Comparison of ENCODE assay signal across 12 cellular contexts in the genomic region with DNA sequence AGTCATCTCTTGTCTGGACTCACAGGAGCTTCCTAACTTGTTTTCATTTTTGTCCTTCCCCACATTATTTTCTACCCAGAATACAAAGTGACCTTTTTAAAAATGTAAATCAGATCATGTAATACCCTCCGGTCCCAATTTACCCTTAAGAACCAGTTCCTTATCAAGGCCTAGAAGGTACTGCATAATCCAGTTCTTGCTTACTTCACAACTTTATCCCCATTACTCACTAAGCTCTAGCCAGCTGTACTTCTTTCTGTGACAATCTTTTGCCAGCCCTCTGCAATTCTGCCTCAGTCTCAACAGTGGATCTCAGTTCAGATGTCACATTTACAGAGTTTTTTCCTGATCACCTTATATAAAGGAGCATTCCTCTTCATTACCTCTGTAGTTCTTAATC. TPM values are rescaled to one million over a fixed set of nuclear protein-coding genes. Genes with fewer than 3 reads are reported as not detected.
A peak's percentile ranks its signal among the peaks of the same experiment; 100 is the strongest.
DNase-seq lines count a peak whose midpoint lies in the region; ATAC-seq, FAIRE-seq and TF ChIP-seq lines count a peak whose summit lies in the region.
"Had no signal": no experiment of that assay in that cellular context is flagged by ENCODE, and none has a peak within 500 bp of the region (broad histone marks: within the 10 kb centered on the region; RNA-seq: fewer than 3 reads in every experiment).

No MANE protein-coding gene starts in this region.

- POLR2A ChIA-PET in activated CD8-positive, alpha-beta T cell treated with anti-CD3 and anti-CD28 coated beads for 36 hours (lab: Charles Lee), result interaction anchor here (0.6 to 1.5 kb wide), 2 partner anchors 9 to 261 kb away, joined by 3 to 6 read pairs; no protein-coding TSS in a partner anchor

- ATAC-seq in activated T-cell treated with anti-CD3 and anti-CD28 coated beads, Interleukin-2, amount 50 U/mL, for 72 hours (replicated peaks in 1 of 2), result peak in 1 of 2 donors; percentile 28
- no peak for ATAC-seq in activated T-cell treated with anti-CD3 and anti-CD28 coated beads, Interleukin-2, amount 50 U/mL, for 4 hours
- peak; percentile 25 for ATAC-seq in activated CD8-positive, alpha-beta T cell treated with anti-CD3 and anti-CD28 coated beads for 36 hours
- no peak for ATAC-seq in thoracic aorta (ENCODE audit: insufficient number of reproducible peaks, low FRiP score, low read depth)

- no peaks in the 10 kb centered on the region for H3K9me3 ChIP-seq in keratinocyte (ENCODE audit: control insufficient read depth, low read depth, low read length)
- H3K9me3 ChIP-seq in thoracic aorta, result no peaks in the 10 kb centered on the region
- H3K9me3 ChIP-seq in esophagus squamous epithelium, result no peaks in the 10 kb centered on the region

- intact Hi-C loops in activated CD8-positive, alpha-beta T cell treated with anti-CD3 and anti-CD28 coated beads for 36 hours (cut with micrococcal nuclease), result no loop called here
- intact Hi-C loops in esophagus squamous epithelium (cut with DNase I), result no loop called here

- no peak for TF ChIP-seq POLR2A in esophagus squamous epithelium (IDR thresholded peaks at IDR 0.05)

- H3K4me1 ChIP-seq in keratinocyte (ENCODE audit: control insufficient read depth, extremely low read depth, insufficient read depth, low read length), result peaks cover 28% of the 10 kb centered on the region
- peaks cover 66 to 76% of the 10 kb centered on the region in 2 donors for H3K4me1 ChIP-seq in thoracic aorta (ENCODE audit: control insufficient read depth in 1 of 2, low read depth in 2 of 2)
- peaks cover 10 to 81% (median 44%) of the 10 kb centered on the region in 3 donors for H3K4me1 ChIP-seq in esophagus squamous epithelium

- WGBS in esophagus squamous epithelium, 2 donors, result 50 to 60% methylated on average over 1 of the region's 1 CpG

- H3K9me1 ChIP-seq in keratinocyte (ENCODE audit: control insufficient read depth, extremely low read depth, insufficient read depth, low read length), result peaks cover 3% of the 10 kb centered on the region

- in situ Hi-C loops in brain microvascular endothelial cell (cut with HindIII; ENCODE audit: low pct_ligation_motif_present, low sequenced_read_pairs), result no loop called here

- peaks cover 0 to 3% of the 10 kb centered on the region in 2 donors for H3K9me3 Mint-ChIP-seq in activated T-cell treated with anti-CD3 and anti-CD28 coated beads, Interleukin-2, amount 50 U/mL, for 72 hours
- H3K9me3 Mint-ChIP-seq in activated T-cell treated with anti-CD3 and anti-CD28 coated beads, Interleukin-2, amount 50 U/mL, for 4 hours, result peaks cover 7% of the 10 kb centered on the region
- H3K9me3 Mint-ChIP-seq in activated CD8-positive, alpha-beta T cell treated with anti-CD3 and anti-CD28 coated beads for 36 hours, result peaks cover 11% of the 10 kb centered on the region

- CTCF ChIA-PET in activated CD8-positive, alpha-beta T cell treated with anti-CD3 and anti-CD28 coated beads for 36 hours (lab: Charles Lee), result interaction anchor here (0.7 to 1.7 kb wide), 2 partner anchors 10 to 29 kb away, joined by 3 to 5 read pairs; no protein-coding TSS in a partner anchor

- peaks cover 85% of the 10 kb centered on the region for H3K4me1 Mint-ChIP-seq in activated T-cell treated with anti-CD3 and anti-CD28 coated beads, Interleukin-2, amount 50 U/mL, for 72 hours (ENCODE audit: low read depth)
- peaks cover 83% of the 10 kb centered on the region for H3K4me1 Mint-ChIP-seq in activated T-cell treated with anti-CD3 and anti-CD28 coated beads, Interleukin-2, amount 50 U/mL, for 4 hours (ENCODE audit: low read depth)
- peaks cover 84% of the 10 kb centered on the region for H3K4me1 Mint-ChIP-seq in activated CD8-positive, alpha-beta T cell treated with anti-CD3 and anti-CD28 coated beads for 36 hours (ENCODE audit: low read depth)

- H3K36me3 ChIP-seq in keratinocyte (ENCODE audit: control insufficient read depth in 2 of 2, extremely low read depth in 1 of 2, insufficient read depth in 2 of 2, low read length in 2 of 2) (peaks cover 3 to 19% of the 10 kb centered on the region in 2 experiments), thoracic aorta (no peaks in the 10 kb centered on the region), brain microvascular endothelial cell (replicated peaks) (peaks cover 8% of the 10 kb centered on the region), esophagus squamous epithelium (peaks cover 0 to 31% (median 0%) of the 10 kb centered on the region in 3 donors)

- H3K4me3 Mint-ChIP-seq in activated T-cell treated with anti-CD3 and anti-CD28 coated beads, Interleukin-2, amount 50 U/mL, for 72 hours, result peak overlapping the region in 1 of 2 donors; percentile 53
- H3K4me3 Mint-ChIP-seq in activated T-cell treated with anti-CD3 and anti-CD28 coated beads, Interleukin-2, amount 50 U/mL, for 4 hours, result no peak overlapping the region
- peak overlapping the region; percentile 2 for H3K4me3 Mint-ChIP-seq in activated CD8-positive, alpha-beta T cell treated with anti-CD3 and anti-CD28 coated beads for 36 hours

- no peak overlapping the region for H3K9ac ChIP-seq in keratinocyte (ENCODE audit: control insufficient read depth, extremely low read depth, insufficient read depth, low read length)

- H3K27me3 Mint-ChIP-seq in activated T-cell treated with anti-CD3 and anti-CD28 coated beads, Interleukin-2, amount 50 U/mL, for 72 hours (ENCODE audit: low read depth), result no peaks in the 10 kb centered on the region
- no peaks in the 10 kb centered on the region for H3K27me3 Mint-ChIP-seq in activated T-cell treated with anti-CD3 and anti-CD28 coated beads, Interleukin-2, amount 50 U/mL, for 4 hours (ENCODE audit: low read depth)
- H3K27me3 Mint-ChIP-seq in activated CD8-positive, alpha-beta T cell treated with anti-CD3 and anti-CD28 coated beads for 36 hours, result no peaks in the 10 kb centered on the region

- dilution Hi-C loops in keratinocyte (cut with MboI; ENCODE audit: extremely low pct_ligation_motif_present, low sequenced_read_pairs), result no loop called here

- H3K27ac Mint-ChIP-seq in activated T-cell treated with anti-CD3 and anti-CD28 coated beads, Interleukin-2, amount 50 U/mL, for 72 hours, result peak overlapping the region; percentile 72
- peak overlapping the region; percentile 84 for H3K27ac Mint-ChIP-seq in activated CD8-positive, alpha-beta T cell treated with anti-CD3 and anti-CD28 coated beads for 36 hours

- peak overlapping the region; percentile 8 for H3K4me2 ChIP-seq in keratinocyte (ENCODE audit: control insufficient read depth, extremely low read depth, insufficient read depth, low read depth, low read length)

- peaks cover 99% of the 10 kb centered on the region for H3K79me2 ChIP-seq in keratinocyte (ENCODE audit: control insufficient read depth, insufficient read depth, low read length)

- no peak for DNase-seq in activated T-cell treated with anti-CD3 and anti-CD28 coated beads, Interleukin-2, amount 50 U/mL, for 72 hours
- DNase-seq in activated T-cell treated with anti-CD3 and anti-CD28 coated beads, Interleukin-2, amount 50 U/mL, for 4 hours, result no peak
- no peak for DNase-seq in activated CD8-positive, alpha-beta T cell treated with anti-CD3 and anti-CD28 coated beads for 36 hours
- DNase-seq in keratinocyte (ENCODE audit: low read depth, low spot score) (no peak), thoracic aorta (ENCODE audit: low spot score) (no peak), D721Med (ENCODE audit: insufficient read length, low spot score) (no peak), brain microvascular endothelial cell (no peak), esophagus squamous epithelium (lab: John Stamatoyannopoulos, UW) (no peak)
- DNase-seq: activated CD8-positive, alpha-beta memory T cell treated with anti-CD3 and anti-CD28 coated beads for 24 hours; anterior cingulate cortex; hippocampal formation; NCI-H1417 treated with DMSO at 0.1 percent for 48 hours had no signal

- H3K27ac ChIP-seq in keratinocyte (ENCODE audit: control insufficient read depth, insufficient read depth, low read length) (peak overlapping the region; percentile 4), thoracic aorta (no peak overlapping the region), brain microvascular endothelial cell (no peak overlapping the region), esophagus squamous epithelium (peak overlapping the region in 1 of 4 donors; percentile 4)

- TF ChIP-seq CTCF in activated CD8-positive, alpha-beta T cell treated with anti-CD3 and anti-CD28 coated beads for 36 hours (IDR thresholded peaks at IDR 0.05), result no peak
- TF ChIP-seq CTCF in keratinocyte (optimal IDR thresholded peaks at IDR 0.05 in 1 of 3, IDR thresholded peaks at IDR 0.05 in 1 of 3, conservative IDR thresholded peaks at IDR 0.05 in 1 of 3; ENCODE audit: extremely low read depth in 1 of 3, insufficient read depth in 2 of 3, low read length in 3 of 3) (no peak), thoracic aorta (IDR thresholded peaks at IDR 0.05) (no peak), D721Med (IDR thresholded peaks at IDR 0.05; ENCODE audit: insufficient read depth, missing control alignments) (no peak), brain microvascular endothelial cell (IDR thresholded peaks at IDR 0.05; ENCODE audit: low read depth, low read length, missing control alignments) (no peak), esophagus squamous epithelium (IDR thresholded peaks at IDR 0.05) (no peak)

- H3K36me3 Mint-ChIP-seq in activated T-cell treated with anti-CD3 and anti-CD28 coated beads, Interleukin-2, amount 50 U/mL, for 72 hours (ENCODE audit: insufficient read depth in 2 of 2), result peaks cover 21 to 36% of the 10 kb centered on the region in 2 donors
- H3K36me3 Mint-ChIP-seq in activated T-cell treated with anti-CD3 and anti-CD28 coated beads, Interleukin-2, amount 50 U/mL, for 4 hours (ENCODE audit: insufficient read depth), result peaks cover 44% of the 10 kb centered on the region
- peaks cover 75% of the 10 kb centered on the region for H3K36me3 Mint-ChIP-seq in activated CD8-positive, alpha-beta T cell treated with anti-CD3 and anti-CD28 coated beads for 36 hours (ENCODE audit: low read depth)

- no peaks in the 10 kb centered on the region for H3K27me3 ChIP-seq in keratinocyte (ENCODE audit: control insufficient read depth, extremely low read depth, insufficient read depth, low read length)
- H3K27me3 ChIP-seq in thoracic aorta (replicated peaks; ENCODE audit: insufficient read depth), result no peaks in the 10 kb centered on the region
- no peaks in the 10 kb centered on the region for H3K27me3 ChIP-seq in brain microvascular endothelial cell (replicated peaks)
- H3K27me3 ChIP-seq in esophagus squamous epithelium, result no peaks in the 10 kb centered on the region

- FAIRE-seq in keratinocyte (lab: Jason Lieb, UNC) (peak; percentile 57), D721Med (lab: Jason Lieb, UNC) (no peak)

- H3K4me3 ChIP-seq in keratinocyte (ENCODE audit: control insufficient read depth in 2 of 3, extremely low read depth in 1 of 3, insufficient read depth in 2 of 3, low read depth in 1 of 3, low read length in 3 of 3) (no peak overlapping the region), thoracic aorta (peak overlapping the region; percentile 10), brain microvascular endothelial cell (ENCODE audit: low read depth, low read length) (no peak overlapping the region), esophagus squamous epithelium (no peak overlapping the region)

- H4K20me1 ChIP-seq in keratinocyte (ENCODE audit: control insufficient read depth, extremely low read depth, insufficient read depth, low read length), result peaks cover 25% of the 10 kb centered on the region

- no peak overlapping the region for H2AFZ ChIP-seq in keratinocyte (ENCODE audit: control insufficient read depth, low read length)

RNA-seq across cellular contexts. Expression of a gene that starts 11.6 kb away (rescaled TPM):
- total RNA-seq in activated T-cell treated with anti-CD3 and anti-CD28 coated beads, Interleukin-2, amount 50 U/mL, for 72 hours, result 100 to 1,000 TPM; 162 to 209 TPM
- 100 to 1,000 TPM; 172 to 213 (median 188) TPM for total RNA-seq in activated T-cell treated with anti-CD3 and anti-CD28 coated beads, Interleukin-2, amount 50 U/mL, for 4 hours
- 100 to 1,000 TPM; 187 to 192 TPM for total RNA-seq in activated CD8-positive, alpha-beta T cell treated with anti-CD3 and anti-CD28 coated beads for 36 hours
- 178 to 274 TPM (median 235 TPM) in 3 replicates for polyA plus RNA-seq in keratinocyte
- polyA plus RNA-seq in keratinocyte (2011; ENCODE audit: low read depth), result 374 TPM
- 150 and 330 TPM in 2 replicates for polyA plus RNA-seq in keratinocyte (2011; cell fraction: cytosol; rRNA removed)
- polyA plus RNA-seq in keratinocyte (2011; cell fraction: nucleus; rRNA removed), result 125 and 137 TPM in 2 replicates
- 166 and 170 TPM in 2 replicates for polyA plus RNA-seq in keratinocyte (2012; ENCODE audit: low replicate concordance)
- polyA minus RNA-seq in keratinocyte, result 29.0 to 135 TPM (median 49.9 TPM) in 3 replicates
- 131 TPM for polyA minus RNA-seq in keratinocyte (2011; cell fraction: cytosol; rRNA and poly(A)+ RNA removed)
- 33.7 and 87.2 TPM in 2 replicates for polyA minus RNA-seq in keratinocyte (2011; cell fraction: nucleus; rRNA and poly(A)+ RNA removed)
- total RNA-seq in thoracic aorta (100 to 1,000 TPM; 120 to 245 TPM), esophagus squamous epithelium (100 to 1,000 TPM in 3 of 4 donors, 10 to 100 TPM in 1; 66.9 to 133 (median 120) TPM)
